In the genomic region with DNA sequence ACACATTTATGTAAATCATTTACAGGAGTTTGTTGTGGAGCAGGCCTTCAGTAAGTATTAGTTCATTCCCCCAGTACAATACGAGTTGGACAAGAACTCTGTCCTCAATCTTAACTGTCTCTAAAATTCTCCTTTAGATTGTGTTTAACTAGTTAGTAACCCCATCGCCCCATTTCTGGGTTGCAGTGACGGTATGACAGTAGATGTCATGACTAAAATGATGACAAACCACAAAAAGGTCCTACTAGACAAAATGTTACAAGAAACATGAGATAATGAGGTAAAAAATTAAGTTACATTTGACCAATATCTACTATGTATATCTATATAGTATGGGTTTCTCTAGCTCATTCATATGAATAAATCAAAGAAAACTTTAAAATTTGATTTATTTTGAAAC, we compare ENCODE assay signal across 19 cellular contexts. TPM values are rescaled to one million over a fixed set of nuclear protein-coding genes. Genes with fewer than 3 reads are reported as not detected.
DNase-seq lines count a peak whose midpoint lies in the region; ATAC-seq and TF ChIP-seq lines count a peak whose summit lies in the region.
"Had no signal": no experiment of that assay in that cellular context is flagged by ENCODE, and none has a peak within 500 bp of the region (broad histone marks: within the 10 kb centered on the region; RNA-seq: fewer than 3 reads in every experiment).

No MANE protein-coding gene starts in this region.

- H3K27me3 Mint-ChIP-seq in HFFc6 (ENCODE audit: insufficient read depth) = no peaks in the 10 kb centered on the region; the same call in none of the 2 replicates
- H3K27me3 Mint-ChIP-seq in activated T-helper 17 cell treated with anti-CD3 and anti-CD28 coated beads, Interleukin-2, amount 50 U/mL, for 72 hours = no peaks in the 10 kb centered on the region
- no peaks in the 10 kb centered on the region for H3K27me3 Mint-ChIP-seq in stimulated activated naive B cell treated with anti-CD40 and anti-IgM and Interleukin-4, amounts not matched to agents 10 μg/mL and 1 μg/mL and 100 μg/mL, for 72 hours
- H3K27me3 Mint-ChIP-seq: B cell, IgD-negative memory B cell had no signal

- TF ChIP-seq CTCF in HFFc6 (IDR thresholded peaks at IDR 0.05) (no peak), epithelial cell of proximal tubule (conservative IDR thresholded peaks at IDR 0.05; ENCODE audit: low read depth, low read length) (no peak)

- ATAC-seq in activated T-helper 17 cell treated with anti-CD3 and anti-CD28 coated beads, Interleukin-2, amount 50 U/mL, for 72 hours (replicated peaks) = peak; percentile 64
- ATAC-seq in stimulated activated naive B cell treated with anti-CD40 and anti-IgM and Interleukin-4, amounts not matched to agents 10 μg/mL and 1 μg/mL and 100 μg/mL, for 72 hours (replicated peaks) = no peak
- ATAC-seq in HG03097 (IDR thresholded peaks at IDR 0.05; ENCODE audit: low FRiP score, unreplicated experiment) (no peak), GM21367 (IDR thresholded peaks at IDR 0.05; ENCODE audit: unreplicated experiment) (no peak)
- ATAC-seq: CD8-positive, alpha-beta T cell; HCT116; HepG2 had no signal

- H3K27ac Mint-ChIP-seq in HFFc6 = peak overlapping the region; percentile 51
- no peak overlapping the region for H3K27ac Mint-ChIP-seq in activated T-helper 17 cell treated with anti-CD3 and anti-CD28 coated beads, Interleukin-2, amount 50 U/mL, for 72 hours
- H3K27ac Mint-ChIP-seq in stimulated activated naive B cell treated with anti-CD40 and anti-IgM and Interleukin-4, amounts not matched to agents 10 μg/mL and 1 μg/mL and 100 μg/mL, for 72 hours = peak overlapping the region; percentile 25
- H3K27ac Mint-ChIP-seq: B cell; CD8-positive, alpha-beta T cell had no signal

- H3K4me3 Mint-ChIP-seq in HFFc6 = no peak overlapping the region
- no peak overlapping the region for H3K4me3 Mint-ChIP-seq in activated T-helper 17 cell treated with anti-CD3 and anti-CD28 coated beads, Interleukin-2, amount 50 U/mL, for 72 hours
- H3K4me3 Mint-ChIP-seq in stimulated activated naive B cell treated with anti-CD40 and anti-IgM and Interleukin-4, amounts not matched to agents 10 μg/mL and 1 μg/mL and 100 μg/mL, for 72 hours = peak overlapping the region in 1 of 2 donors; percentile 5
- H3K4me3 Mint-ChIP-seq: B cell; CD8-positive, alpha-beta T cell; IgD-negative memory B cell had no signal

- no peaks in the 10 kb centered on the region for H3K9me3 Mint-ChIP-seq in HFFc6
- peaks cover 9% of the 10 kb centered on the region for H3K9me3 Mint-ChIP-seq in activated T-helper 17 cell treated with anti-CD3 and anti-CD28 coated beads, Interleukin-2, amount 50 U/mL, for 72 hours
- peaks cover 4 to 15% of the 10 kb centered on the region in 2 donors for H3K9me3 Mint-ChIP-seq in stimulated activated naive B cell treated with anti-CD40 and anti-IgM and Interleukin-4, amounts not matched to agents 10 μg/mL and 1 μg/mL and 100 μg/mL, for 72 hours

- DNase-seq in HFFc6 = no peak
- peak; percentile 18 for DNase-seq in epithelial cell of proximal tubule (ENCODE audit: low read depth)
- no peak for DNase-seq in stimulated activated naive B cell treated with anti-CD40 and anti-IgM and Interleukin-4, amounts not matched to agents 10 μg/mL and 1 μg/mL and 100 μg/mL, for 72 hours
- DNase-seq in NCI-H128 (lab: John Stamatoyannopoulos, UW; ENCODE audit: unreplicated experiment) = no peak
- DNase-seq: 8988T; Calu3; CD8-positive, alpha-beta T cell; DMS53; DND-41; GOT3; H7 had no signal

- H3K36me3 Mint-ChIP-seq in HFFc6 (ENCODE audit: low read depth) = peaks cover 42% of the 10 kb centered on the region
- peaks cover 84% of the 10 kb centered on the region for H3K36me3 Mint-ChIP-seq in activated T-helper 17 cell treated with anti-CD3 and anti-CD28 coated beads, Interleukin-2, amount 50 U/mL, for 72 hours (ENCODE audit: low read depth)
- peaks cover 79 to 88% of the 10 kb centered on the region in 2 donors for H3K36me3 Mint-ChIP-seq in stimulated activated naive B cell treated with anti-CD40 and anti-IgM and Interleukin-4, amounts not matched to agents 10 μg/mL and 1 μg/mL and 100 μg/mL, for 72 hours

- no peak overlapping the region for H3K4me3 ChIP-seq in epithelial cell of proximal tubule (ENCODE audit: low read depth, low read length)
- H3K4me3 ChIP-seq: BLaER1 treated with 17β-estradiol and CSF1 and Interleukin-3, amounts not matched to agents 10 nM and 100 nM had no signal

- H3K4me1 Mint-ChIP-seq in HFFc6 (ENCODE audit: low read depth) = peaks cover 45% of the 10 kb centered on the region
- H3K4me1 Mint-ChIP-seq in activated T-helper 17 cell treated with anti-CD3 and anti-CD28 coated beads, Interleukin-2, amount 50 U/mL, for 72 hours = peaks cover 16% of the 10 kb centered on the region
- H3K4me1 Mint-ChIP-seq in stimulated activated naive B cell treated with anti-CD40 and anti-IgM and Interleukin-4, amounts not matched to agents 10 μg/mL and 1 μg/mL and 100 μg/mL, for 72 hours = peaks cover 16 to 22% of the 10 kb centered on the region in 2 donors
- H3K4me1 Mint-ChIP-seq: B cell, IgD-negative memory B cell had no signal

RNA-seq across cellular contexts. Expression of gene CD58, which starts 41.1 kb away (rescaled TPM):
- 1 to 10 TPM; 6.6 to 9.5 (median 8.5) TPM for total RNA-seq in HFFc6 (2021; fragmentation: NEBNext Ultra II Directional; extraction: Animal tissue kit (Norgen Biotek cat#: 25700))
- 10 to 100 TPM; 36.8 to 40.5 TPM for total RNA-seq in activated T-helper 17 cell treated with anti-CD3 and anti-CD28 coated beads, Interleukin-2, amount 50 U/mL, for 72 hours
- total RNA-seq in epithelial cell of proximal tubule = 14.2 and 15.5 TPM in 2 replicates
